In genomic region chr3:52191663-52192062, GRCh38 we compare ENCODE assay signal across 1 cellular context.
TF ChIP-seq lines count a peak whose summit lies in the region.

No MANE protein-coding gene starts in this region.

TF ChIP-seq in SK-N-SH, 30 proteins besides CTCF, POLR2A, EP300 and RAD21:
- TF ChIP-seq TEAD4 (IDR thresholded peaks at IDR 0.05; ENCODE audit: borderline replicate concordance, insufficient read depth) (no peak), MXI1 (IDR thresholded peaks at IDR 0.05; ENCODE audit: low read depth, low read length) (no peak), PBX3 (IDR thresholded peaks at IDR 0.05) (no peak), JUND (IDR thresholded peaks at IDR 0.05) (no peak), SMC3 (IDR thresholded peaks at IDR 0.05; ENCODE audit: low read depth, low read length) (no peak)
